8 cellular contexts compared by ENCODE assay signal in genomic region chr5:79133657-79134451, GRCh38. TPM values are rescaled to one million over a fixed set of nuclear protein-coding genes. Genes with fewer than 3 reads are reported as not detected.
DNase-seq lines count a peak whose midpoint lies in the region; ATAC-seq and TF ChIP-seq lines count a peak whose summit lies in the region.

No MANE protein-coding gene starts in this region.

- no peaks in the 10 kb centered on the region for H4K20me1 ChIP-seq in DOHH2 (ENCODE audit: control insufficient read depth, insufficient read depth, low read depth, low read length)

- ATAC-seq in thoracic aorta (ENCODE audit: insufficient number of reproducible peaks, low FRiP score, low read depth) (peak; percentile 72), GM21825 (IDR thresholded peaks at IDR 0.05; ENCODE audit: unreplicated experiment) (no peak)

- no peaks in the 10 kb centered on the region for H3K36me3 ChIP-seq in DOHH2 (ENCODE audit: control insufficient read depth, low read length)
- H3K36me3 ChIP-seq in MG63: no peaks in the 10 kb centered on the region
- no peaks in the 10 kb centered on the region for H3K36me3 ChIP-seq in thoracic aorta

- H3K27ac ChIP-seq in DOHH2 (ENCODE audit: low read depth, low read length) (no peak overlapping the region), thoracic aorta (peak overlapping the region; percentile 77 to 88)

- H3K4me1 ChIP-seq in DOHH2 (ENCODE audit: control insufficient read depth, low read length) (peaks cover 17% of the 10 kb centered on the region), thoracic aorta (ENCODE audit: control insufficient read depth in 1 of 2, low read depth in 2 of 2) (peaks cover 3 to 5% of the 10 kb centered on the region in 2 donors)

- peak; percentile 73 for TF ChIP-seq CTCF in DOHH2 (IDR thresholded peaks at IDR 0.05; ENCODE audit: low read depth, low read length, poor library complexity, severe bottlenecking)
- TF ChIP-seq CTCF in osteocyte (IDR thresholded peaks at IDR 0.05): peak; percentile 83
- TF ChIP-seq CTCF in thoracic aorta (IDR thresholded peaks at IDR 0.05): peak; percentile 55

- peaks cover 2% of the 10 kb centered on the region for H3K27me3 Mint-ChIP-seq in activated naive CD4-positive, alpha-beta T cell treated with anti-CD3 and anti-CD28 coated beads, Interleukin-2, amount 50 U/mL, for 24 hours
- H3K27me3 Mint-ChIP-seq in osteocyte (ENCODE audit: unreplicated experiment): peaks cover 19% of the 10 kb centered on the region

- H3K9me3 Mint-ChIP-seq in activated naive CD4-positive, alpha-beta T cell treated with anti-CD3 and anti-CD28 coated beads, Interleukin-2, amount 50 U/mL, for 24 hours: no peaks in the 10 kb centered on the region
- H3K9me3 Mint-ChIP-seq in osteocyte (ENCODE audit: unreplicated experiment): no peaks in the 10 kb centered on the region

- H3K36me3 Mint-ChIP-seq in activated naive CD4-positive, alpha-beta T cell treated with anti-CD3 and anti-CD28 coated beads, Interleukin-2, amount 50 U/mL, for 24 hours: no peaks in the 10 kb centered on the region
- H3K36me3 Mint-ChIP-seq in osteocyte (ENCODE audit: unreplicated experiment): no peaks in the 10 kb centered on the region

- peak overlapping the region; percentile 62 for H3K4me3 ChIP-seq in DOHH2 (ENCODE audit: low read length)
- H3K4me3 ChIP-seq in MG63: peak overlapping the region; percentile 34
- H3K4me3 ChIP-seq in thoracic aorta: peak overlapping the region; percentile 64

- H3K4me2 ChIP-seq in DOHH2 (ENCODE audit: low read length): peak overlapping the region; percentile 78

- H3K79me2 ChIP-seq in DOHH2 (ENCODE audit: control insufficient read depth, low read length): no peaks in the 10 kb centered on the region

- DNase-seq in MG63 (peak; percentile 63), SK-N-DZ (ENCODE audit: low spot score) (peak; percentile 87), glomerular endothelial cell (ENCODE audit: extremely low read depth, low read depth, low spot score) (peak; percentile 66), osteocyte (ENCODE audit: extremely low spot score, unreplicated experiment) (peak; percentile 88), thoracic aorta (ENCODE audit: low spot score) (peak; percentile 4)

- H3K4me3 Mint-ChIP-seq in activated naive CD4-positive, alpha-beta T cell treated with anti-CD3 and anti-CD28 coated beads, Interleukin-2, amount 50 U/mL, for 24 hours: peak overlapping the region; percentile 84
- H3K4me3 Mint-ChIP-seq in osteocyte (ENCODE audit: unreplicated experiment): peak overlapping the region; percentile 86

- 0 out of 2 replicates have a peak, but pooled peaks cover 2% of the 10 kb centered on the region for H3F3A ChIP-seq in DOHH2 (ENCODE audit: control insufficient read depth, insufficient read depth)

- peaks cover 12% of the 10 kb centered on the region for H3K4me1 Mint-ChIP-seq in activated naive CD4-positive, alpha-beta T cell treated with anti-CD3 and anti-CD28 coated beads, Interleukin-2, amount 50 U/mL, for 24 hours
- peaks cover 14% of the 10 kb centered on the region for H3K4me1 Mint-ChIP-seq in osteocyte (ENCODE audit: unreplicated experiment)

- H3K9me3 ChIP-seq in DOHH2 (ENCODE audit: control insufficient read depth, insufficient read depth, low read length) (no peaks in the 10 kb centered on the region), MG63 (no peaks in the 10 kb centered on the region), thoracic aorta (no peaks in the 10 kb centered on the region)

- H3K27me3 ChIP-seq in DOHH2 (ENCODE audit: control insufficient read depth, low read length): peaks cover 3% of the 10 kb centered on the region; the same call in 1 of the 2 replicates
- H3K27me3 ChIP-seq in MG63: no peaks in the 10 kb centered on the region
- no peaks in the 10 kb centered on the region for H3K27me3 ChIP-seq in thoracic aorta (replicated peaks; ENCODE audit: insufficient read depth)

- peak overlapping the region; percentile 99 for H3K27ac Mint-ChIP-seq in activated naive CD4-positive, alpha-beta T cell treated with anti-CD3 and anti-CD28 coated beads, Interleukin-2, amount 50 U/mL, for 24 hours
- H3K27ac Mint-ChIP-seq in osteocyte (ENCODE audit: unreplicated experiment): peak overlapping the region; percentile 94

- no peaks in the 10 kb centered on the region for H3K9me2 ChIP-seq in DOHH2 (replicated peaks; ENCODE audit: control insufficient read depth, low read length)

RNA-seq across cellular contexts. Expression of gene BHMT, which starts 22.2 kb away (rescaled TPM):
- total RNA-seq in MG63 (2014; rRNA removed; shearing (Covaris generic); ENCODE audit: low replicate concordance): not detected in 2 replicates
- polyA plus RNA-seq in SK-N-DZ (2014; cell fraction: cytosol; rRNA removed): not detected in 2 replicates
- polyA plus RNA-seq in SK-N-DZ (2014; cell fraction: nucleus; rRNA removed): 0.07 and 0.12 TPM in 2 replicates
- not detected in 2 replicates for total RNA-seq in glomerular endothelial cell
- not detected in 2 replicates for total RNA-seq in osteocyte
- total RNA-seq in thoracic aorta: 1 to 10 TPM in 1 of 2 donors, under 1 TPM in 1; 0.41 to 2.0 TPM

Comparison
In these comparisons a context has a peak if more than half of its experiments do, and no peak if none do; other contexts are left out.
1. DNase-seq: peak in every context shown above with its lines; median percentile 88 in osteocyte; 87 in SK-N-DZ; 66 in glomerular endothelial cell; 63 in MG63; 4 in thoracic aorta.